Comparison of ENCODE assay signal across 16 cellular contexts in genomic region chr4:3261411-3262207, GRCh38. TPM values are rescaled to one million over a fixed set of nuclear protein-coding genes. Genes with fewer than 3 reads are reported as not detected.
DNase-seq lines count a peak whose midpoint lies in the region; ATAC-seq and TF ChIP-seq lines count a peak whose summit lies in the region.
"Had no signal": no experiment of that assay in that cellular context is flagged by ENCODE, and none has a peak within 500 bp of the region (broad histone marks: within the 10 kb centered on the region; RNA-seq: fewer than 3 reads in every experiment).

No MANE protein-coding gene starts in this region.

- H3K27ac ChIP-seq in Peyer's patch = no peak overlapping the region

- peaks cover 0 to 9% (median 0%) of the 10 kb centered on the region in 4 donors for H3K4me1 ChIP-seq in Peyer's patch

- intact Hi-C loops in left cardiac atrium (cut with DNase I) = no loop called here
- intact Hi-C loops in posterior cingulate gyrus (cut with DNase I) = no loop called here

- no peaks in the 10 kb centered on the region for H3K27me3 ChIP-seq in Peyer's patch

- DNase-seq in D341Med (ENCODE audit: low spot score) = peak; percentile 21
- peak in 2 of 3 donors; percentile 34 to 41 for DNase-seq in Peyer's patch
- peak; percentile 14 for DNase-seq in left cardiac atrium
- peak in 6 of 10 donors; percentile 3 to 80 (median 40) for DNase-seq in posterior cingulate gyrus
- DNase-seq in effector CD4-positive, alpha-beta T cell = no peak
- DNase-seq in NCI-H524 (lab: John Stamatoyannopoulos, UW) = no peak
- DNase-seq: activated CD4-positive, alpha-beta T cell treated with anti-CD3 and anti-CD28 coated beads for 36 hours; cortex of kidney; DMS53; NCI-H1105; NCI-H2029; OCI-M1; SHP77 treated with DMSO at 0.1 percent for 48 hours; substantia nigra had no signal

- TF ChIP-seq CTCF in Peyer's patch (IDR thresholded peaks at IDR 0.05) = no peak

- ATAC-seq in left cardiac atrium = no peak
- no peak for ATAC-seq in GM21576 (IDR thresholded peaks at IDR 0.05; ENCODE audit: unreplicated experiment)
- ATAC-seq: activated CD4-positive, alpha-beta T cell treated with anti-CD3 and anti-CD28 coated beads for 36 hours; naive thymus-derived CD8-positive, alpha-beta T cell had no signal

- H3K4me3 ChIP-seq in Peyer's patch = no peak overlapping the region

- no peaks in the 10 kb centered on the region for H3K36me3 ChIP-seq in Peyer's patch

- H3K9me3 ChIP-seq in Peyer's patch = no peaks in the 10 kb centered on the region

- no peak for TF ChIP-seq POLR2A in Peyer's patch (IDR thresholded peaks at IDR 0.05)

RNA-seq across cellular contexts. Expression of gene MSANTD1, which starts 12.7 kb away (rescaled TPM):
- 1 to 10 TPM in 3 of 4 donors, under 1 TPM in 1; 0.35 to 2.5 (median 1.5) TPM for total RNA-seq in Peyer's patch
- total RNA-seq in left cardiac atrium = under 1 TPM; 0.41 to 0.42 TPM

RNA-seq across cellular contexts. Expression of gene RGS12, which starts 31.2 kb away (rescaled TPM):
- total RNA-seq in Peyer's patch (10 to 100 TPM; 24.3 to 36.5 (median 35.3) TPM), left cardiac atrium (10 to 100 TPM; 13.3 to 16.6 TPM)

Comparison
In these comparisons a context has a peak if more than half of its experiments do, and no peak if none do; other contexts are left out.
1. DNase-seq: peak in D341Med (single experiment), Peyer's patch (2 of 3), left cardiac atrium (single experiment) and posterior cingulate gyrus (6 of 10); none in effector CD4-positive, alpha-beta T cell (single experiment) and NCI-H524 (0 of 2).